Comparison of ENCODE assay signal across 19 cellular contexts in genomic region chr4:106034751-106035150, GRCh38.
DNase-seq lines count a peak whose midpoint lies in the region; FAIRE-seq and TF ChIP-seq lines count a peak whose summit lies in the region.
"Had no signal": no experiment of that assay in that cellular context is flagged by ENCODE, and none has a peak within 500 bp of the region (broad histone marks: within the 10 kb centered on the region; RNA-seq: fewer than 3 reads in every experiment).

No MANE protein-coding gene starts in this region.

- H3K9me2 ChIP-seq in hepatocyte (replicated peaks; ENCODE audit: insufficient read depth): no peaks in the 10 kb centered on the region

- no peak overlapping the region for H2AFZ ChIP-seq in hepatocyte

- H3K79me2 ChIP-seq in hepatocyte: no peaks in the 10 kb centered on the region

- H3K9me3 ChIP-seq in hepatocyte (ENCODE audit: low read depth): no peaks in the 10 kb centered on the region
- H3K9me3 ChIP-seq: A549 had no signal

- H3K4me3 ChIP-seq in hepatocyte (no peak overlapping the region), retinal pigment epithelial cell (ENCODE audit: low read length) (no peak overlapping the region)
- H3K4me3 ChIP-seq: A549 had no signal

- H3K27me3 ChIP-seq in hepatocyte: no peaks in the 10 kb centered on the region

- H3K36me3 ChIP-seq in hepatocyte (replicated peaks; ENCODE audit: insufficient read depth, low read depth): no peaks in the 10 kb centered on the region

- FAIRE-seq in RCC 7860 (lab: Jason Lieb, UNC): peak; percentile 68
- FAIRE-seq: A549 had no signal

- H3K27ac ChIP-seq in hepatocyte: peak overlapping the region; percentile 26
- H3K27ac ChIP-seq: A549, HL-60 had no signal

- peak; percentile 31 for DNase-seq in EH (ENCODE audit: low read depth)
- peak; percentile 18 for DNase-seq in RCC 7860 (ENCODE audit: low spot score)
- DNase-seq in hepatocyte (ENCODE audit: low spot score): no peak
- peak; percentile 51 for DNase-seq in retinal pigment epithelial cell (ENCODE audit: low read depth)
- no peak for DNase-seq in iPS-NIHi11 (ENCODE audit: low spot score)
- no peak for DNase-seq in SK-N-DZ (ENCODE audit: low spot score)
- no peak for DNase-seq in LoVo (ENCODE audit: low spot score)
- DNase-seq: C1 segment of cervical spinal cord; CD8-positive, alpha-beta memory T cell; H7; Karpas-422; NCI-H1105; NCI-H1694 treated with DMSO at 0.1 percent for 48 hours; NCI-H82; OCI-M1; RPMI8226; SHP77 treated with DMSO at 0.1 percent for 48 hours had no signal

- TF ChIP-seq CTCF in hepatocyte (IDR thresholded peaks at IDR 0.05; ENCODE audit: poor library complexity) (no peak), retinal pigment epithelial cell (conservative IDR thresholded peaks at IDR 0.05; ENCODE audit: low read depth, low read length) (no peak)

- no peak overlapping the region for H3K4me2 ChIP-seq in hepatocyte
- H3K4me2 ChIP-seq: A549 had no signal

- peaks cover 18% of the 10 kb centered on the region for H3K4me1 ChIP-seq in hepatocyte (ENCODE audit: insufficient read depth)
- H3K4me1 ChIP-seq: A549 had no signal

- H4K20me1 ChIP-seq in hepatocyte (ENCODE audit: insufficient read depth, poor library complexity, severe bottlenecking): no peaks in the 10 kb centered on the region

Comparison
In these comparisons a context has a peak if more than half of its experiments do, and no peak if none do; other contexts are left out.
1. DNase-seq: peak in EH (single experiment), RCC 7860 (single experiment) and retinal pigment epithelial cell (single experiment); none in hepatocyte (single experiment), iPS-NIHi11 (single experiment), SK-N-DZ (single experiment) and LoVo (single experiment).